ENCODE assay signal across 19 cellular contexts in genomic region chr20:22846829-22847228, GRCh38.
DNase-seq lines count a peak whose midpoint lies in the region; ATAC-seq and TF ChIP-seq lines count a peak whose summit lies in the region.
"Had no signal": no experiment of that assay in that cellular context is flagged by ENCODE, and none has a peak within 500 bp of the region (broad histone marks: within the 10 kb centered on the region; RNA-seq: fewer than 3 reads in every experiment).

No MANE protein-coding gene starts in this region.

- peaks cover 0 to 2% of the 10 kb centered on the region in 2 donors for H3K9me3 Mint-ChIP-seq in natural killer cell
- H3K9me3 Mint-ChIP-seq in natural killer cell treated with Interleukin-12 subunit alpha and Interleukin-12 subunit beta and Interleukin-15 and Interleukin-18, amount 100 ng/mL, for 72 hours, result peaks cover 5% of the 10 kb centered on the region

- H3K27me3 ChIP-seq in esophagus muscularis mucosa (peaks cover 0 to 2% (median 0%) of the 10 kb centered on the region in 4 donors), mucosa of stomach (ENCODE audit: control insufficient read depth, insufficient read depth, low read length) (no peaks in the 10 kb centered on the region)
- H3K27me3 ChIP-seq: BLaER1 had no signal

- TF ChIP-seq CTCF in natural killer cell (IDR thresholded peaks at IDR 0.05) (no peak), esophagus muscularis mucosa (IDR thresholded peaks at IDR 0.05) (no peak)

- intact Hi-C loops in natural killer cell (cut with micrococcal nuclease) (no loop called here), esophagus muscularis mucosa (cut with DNase I) (no loop called here)

- no peak overlapping the region for H3K4me3 ChIP-seq in esophagus muscularis mucosa
- H3K4me3 ChIP-seq in mucosa of stomach (ENCODE audit: low read length), result peak overlapping the region; percentile 25
- H3K4me3 ChIP-seq: BLaER1, GM12878, GM23248 had no signal

- peaks cover 4 to 22% of the 10 kb centered on the region in 2 donors for H3K27me3 Mint-ChIP-seq in natural killer cell (ENCODE audit: low read depth in 2 of 2)
- H3K27me3 Mint-ChIP-seq in natural killer cell treated with Interleukin-12 subunit alpha and Interleukin-12 subunit beta and Interleukin-15 and Interleukin-18, amount 100 ng/mL, for 72 hours, result peaks cover 0 to 3% of the 10 kb centered on the region in 2 donors
- H3K27me3 Mint-ChIP-seq: CD4-positive, CD25-positive, alpha-beta regulatory T cell had no signal

- peaks cover 0 to 12% (median 7%) of the 10 kb centered on the region in 4 donors for H3K9me3 ChIP-seq in esophagus muscularis mucosa
- no peaks in the 10 kb centered on the region for H3K9me3 ChIP-seq in mucosa of stomach (ENCODE audit: control insufficient read depth, low read length)
- H3K9me3 ChIP-seq: Caco-2 had no signal

- H3K36me3 ChIP-seq in esophagus muscularis mucosa (no peaks in the 10 kb centered on the region), mucosa of stomach (ENCODE audit: control insufficient read depth, insufficient read depth, low read length) (no peaks in the 10 kb centered on the region)
- H3K36me3 ChIP-seq: BLaER1 had no signal

- 62% methylated on average over 2 of the region's 2 CpGs for WGBS in esophagus muscularis mucosa

- no peak overlapping the region for H3K9ac ChIP-seq in mucosa of stomach (ENCODE audit: low read length)
- H3K9ac ChIP-seq: BLaER1, GM23248 had no signal

- peak overlapping the region; percentile 21 for H3K4me3 Mint-ChIP-seq in natural killer cell
- H3K4me3 Mint-ChIP-seq in natural killer cell treated with Interleukin-12 subunit alpha and Interleukin-12 subunit beta and Interleukin-15 and Interleukin-18, amount 100 ng/mL, for 72 hours, result no peak overlapping the region
- H3K4me3 Mint-ChIP-seq: B cell; CD4-positive, CD25-positive, alpha-beta regulatory T cell; CD8-positive, alpha-beta T cell had no signal

- no peaks in the 10 kb centered on the region for H3K4me1 ChIP-seq in esophagus muscularis mucosa
- peaks cover 14% of the 10 kb centered on the region for H3K4me1 ChIP-seq in mucosa of stomach (ENCODE audit: control insufficient read depth, insufficient read depth, low read length)
- H3K4me1 ChIP-seq: BLaER1, Caco-2 had no signal

- TF ChIP-seq POLR2A in esophagus muscularis mucosa (IDR thresholded peaks at IDR 0.05; ENCODE audit: low read depth), result no peak

- peak overlapping the region in 1 of 2 donors; percentile 55 for H3K27ac Mint-ChIP-seq in natural killer cell
- no peak overlapping the region for H3K27ac Mint-ChIP-seq in natural killer cell treated with Interleukin-12 subunit alpha and Interleukin-12 subunit beta and Interleukin-15 and Interleukin-18, amount 100 ng/mL, for 72 hours
- H3K27ac Mint-ChIP-seq: B cell; CD4-positive, CD25-positive, alpha-beta regulatory T cell; CD8-positive, alpha-beta T cell had no signal

- peaks cover 7% of the 10 kb centered on the region for H3K36me3 Mint-ChIP-seq in natural killer cell
- peaks cover 6% of the 10 kb centered on the region for H3K36me3 Mint-ChIP-seq in natural killer cell treated with Interleukin-12 subunit alpha and Interleukin-12 subunit beta and Interleukin-15 and Interleukin-18, amount 100 ng/mL, for 72 hours
- H3K36me3 Mint-ChIP-seq: CD4-positive, CD25-positive, alpha-beta regulatory T cell; CD8-positive, alpha-beta T cell had no signal

- H3K4me1 Mint-ChIP-seq in natural killer cell, result peaks cover 0 to 14% of the 10 kb centered on the region in 2 donors
- peaks cover 0 to 8% of the 10 kb centered on the region in 2 donors for H3K4me1 Mint-ChIP-seq in natural killer cell treated with Interleukin-12 subunit alpha and Interleukin-12 subunit beta and Interleukin-15 and Interleukin-18, amount 100 ng/mL, for 72 hours (ENCODE audit: low read depth in 2 of 2)
- H3K4me1 Mint-ChIP-seq: B cell; CD4-positive, CD25-positive, alpha-beta regulatory T cell had no signal

- TF ChIP-seq EP300 in esophagus muscularis mucosa (IDR thresholded peaks at IDR 0.05), result no peak

- peak in 1 of 3 donors; percentile 36 for ATAC-seq in natural killer cell
- no peak for ATAC-seq in natural killer cell treated with Interleukin-12 subunit alpha and Interleukin-12 subunit beta and Interleukin-15 and Interleukin-18, amount 100 ng/mL, for 72 hours
- ATAC-seq: CD8-positive, alpha-beta T cell; GM12878 had no signal

- H3K27ac ChIP-seq in esophagus muscularis mucosa (replicated peaks in 1 of 4), result no peak overlapping the region
- H3K27ac ChIP-seq: 22Rv1, BLaER1, C4-2B, GM23248 had no signal

- DNase-seq in natural killer cell (no peak), esophagus muscularis mucosa (ENCODE audit: extremely low spot score) (peak; percentile 77), GF-D8 (lab: John Stamatoyannopoulos, UW) (no peak)
- no peak for DNase-seq in natural killer cell treated with Interleukin-12 subunit alpha and Interleukin-12 subunit beta and Interleukin-15 and Interleukin-18, amount 100 ng/mL, for 72 hours (ENCODE audit: low spot score)
- DNase-seq in activated CD4-positive, alpha-beta T cell treated with anti-CD3 and anti-CD28 coated beads for 48 hours, result no peak
- DNase-seq: Caco-2; CD4-positive, CD25-positive, alpha-beta regulatory T cell; CD8-positive, alpha-beta T cell; DMS153; DND-41; GM23248; H7; HCEC 1CT had no signal
